ENCODE assay signal across 1 cellular context in the genomic region with DNA sequence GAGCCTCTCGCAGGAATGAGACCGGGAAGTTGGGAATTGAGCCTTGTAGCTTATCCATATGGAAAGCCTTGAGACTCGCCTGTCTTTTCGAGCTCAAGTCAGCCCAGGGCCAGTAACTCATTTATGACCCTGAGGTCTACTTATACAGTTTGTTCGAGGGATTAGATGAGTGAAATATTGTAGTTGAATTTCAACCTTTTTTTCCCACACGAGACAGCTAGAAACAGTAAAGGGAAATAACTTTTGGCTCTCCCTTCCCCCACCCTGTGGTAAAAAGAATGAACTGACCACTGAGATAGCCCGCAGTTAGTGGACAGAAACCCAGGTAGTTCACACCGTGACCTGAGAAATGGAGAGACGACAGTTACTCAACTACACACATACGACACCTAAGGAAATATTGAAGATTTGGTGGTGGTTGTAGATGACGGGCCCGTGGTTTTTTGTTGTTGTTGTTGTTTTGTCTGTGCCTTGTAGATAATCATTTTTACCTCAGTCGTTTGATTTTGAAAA.
TF ChIP-seq lines count a peak whose summit lies in the region.

No MANE protein-coding gene starts in this region.

TF ChIP-seq in HepG2, 621 proteins besides CTCF, POLR2A, EP300 and RAD21 (continued from another document):
- TF ChIP-seq, protein P1, sequence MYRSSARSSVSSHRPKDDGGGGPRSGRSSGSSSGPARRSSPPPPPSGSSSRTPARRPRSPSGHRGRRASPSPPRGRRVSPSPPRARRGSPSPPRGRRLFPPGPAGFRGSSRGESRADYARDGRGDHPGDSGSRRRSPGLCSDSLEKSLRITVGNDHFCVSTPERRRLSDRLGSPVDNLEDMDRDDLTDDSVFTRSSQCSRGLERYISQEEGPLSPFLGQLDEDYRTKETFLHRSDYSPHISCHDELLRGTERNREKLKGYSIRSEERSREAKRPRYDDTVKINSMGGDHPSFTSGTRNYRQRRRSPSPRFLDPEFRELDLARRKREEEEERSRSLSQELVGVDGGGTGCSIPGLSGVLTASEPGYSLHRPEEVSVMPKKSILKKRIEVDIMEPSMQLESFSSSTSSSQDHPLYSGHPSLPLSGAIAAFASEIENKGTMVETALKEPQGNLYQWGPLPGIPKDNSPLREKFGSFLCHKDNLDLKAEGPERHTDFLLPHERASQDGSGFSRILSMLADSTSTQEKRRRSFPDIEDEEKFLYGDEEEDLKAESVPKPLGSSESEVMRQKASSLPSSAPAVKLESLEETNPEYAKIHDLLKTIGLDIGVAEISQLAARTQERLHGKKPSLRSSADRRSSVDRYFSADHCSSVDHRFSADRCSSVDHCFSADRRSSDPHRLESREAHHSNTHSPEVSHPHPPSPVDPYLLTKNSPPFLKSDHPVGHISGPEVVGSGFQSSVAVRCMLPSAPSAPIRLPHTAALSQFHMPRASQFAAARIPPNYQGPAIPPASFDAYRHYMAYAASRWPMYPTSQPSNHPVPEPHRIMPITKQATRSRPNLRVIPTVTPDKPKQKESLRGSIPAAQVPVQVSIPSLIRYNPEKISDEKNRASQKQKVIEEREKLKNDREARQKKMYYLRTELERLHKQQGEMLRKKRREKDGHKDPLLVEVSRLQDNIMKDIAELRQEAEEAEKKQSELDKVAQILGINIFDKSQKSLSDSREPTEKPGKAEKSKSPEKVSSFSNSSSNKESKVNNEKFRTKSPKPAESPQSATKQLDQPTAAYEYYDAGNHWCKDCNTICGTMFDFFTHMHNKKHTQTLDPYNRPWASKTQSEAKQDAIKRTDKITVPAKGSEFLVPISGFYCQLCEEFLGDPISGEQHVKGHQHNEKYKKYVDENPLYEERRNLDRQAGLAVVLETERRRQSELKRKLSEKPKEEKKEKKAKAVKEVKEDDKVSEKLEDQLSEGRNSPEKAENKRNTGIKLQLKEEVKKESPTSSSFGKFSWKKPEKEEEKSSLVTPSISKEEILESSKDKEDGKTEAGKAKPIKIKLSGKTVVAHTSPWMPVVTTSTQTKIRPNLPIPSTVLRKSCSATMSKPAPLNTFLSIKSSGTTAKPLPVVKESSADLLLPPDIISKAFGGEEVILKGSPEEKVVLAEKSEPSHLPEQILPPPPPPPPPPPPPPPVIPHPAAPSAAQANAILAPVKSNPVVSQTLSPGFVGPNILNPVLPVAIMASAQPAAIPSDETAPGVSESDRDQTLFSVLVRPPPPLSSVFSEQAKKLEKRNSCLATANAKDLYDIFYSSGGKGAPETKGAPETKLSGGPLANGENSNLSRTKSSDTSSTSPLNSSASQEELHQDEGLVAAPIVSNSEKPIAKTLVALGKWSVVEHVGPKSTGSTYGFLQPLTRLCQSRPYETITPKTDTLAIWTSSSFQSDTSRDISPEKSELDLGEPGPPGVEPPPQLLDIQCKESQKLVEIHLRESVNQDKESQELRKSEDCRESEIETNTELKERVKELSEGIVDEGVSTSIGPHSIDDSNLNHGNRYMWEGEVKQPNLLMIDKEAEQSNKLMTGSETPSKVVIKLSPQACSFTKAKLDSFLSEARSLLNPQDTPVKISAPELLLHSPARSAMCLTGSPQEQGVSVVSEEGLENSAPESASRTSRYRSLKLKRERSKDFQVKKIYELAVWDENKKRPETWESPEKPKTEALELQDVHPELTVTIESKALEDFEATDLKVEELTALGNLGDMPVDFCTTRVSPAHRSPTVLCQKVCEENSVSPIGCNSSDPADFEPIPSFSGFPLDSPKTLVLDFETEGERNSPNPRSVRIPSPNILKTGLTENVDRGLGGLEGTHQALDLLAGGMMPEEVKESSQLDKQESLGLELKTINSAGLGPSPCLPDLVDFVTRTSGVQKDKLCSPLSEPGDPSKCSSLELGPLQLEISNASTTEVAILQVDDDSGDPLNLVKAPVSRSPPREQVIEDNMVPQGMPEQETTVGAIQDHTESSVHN (CRISPR knock-in tag; IDR thresholded peaks at IDR 0.05) = no peak
- TF ChIP-seq ZNF619 (CRISPR knock-in tag; IDR thresholded peaks at IDR 0.05) (no peak), ZNF761 (CRISPR knock-in tag; conservative IDR thresholded peaks at IDR 0.05) (0 out of 2 replicates have a peak, but pooled peaks have one; percentile 30), ZNF777 (CRISPR knock-in tag; IDR thresholded peaks at IDR 0.05) (no peak), ZNF83 (CRISPR knock-in tag; IDR thresholded peaks at IDR 0.05; ENCODE audit: borderline replicate concordance) (no peak), ZBTB21 (CRISPR knock-in tag; IDR thresholded peaks at IDR 0.05) (no peak), DZIP1 (CRISPR knock-in tag; IDR thresholded peaks at IDR 0.05) (no peak), SRSF4 (IDR thresholded peaks at IDR 0.05; ENCODE audit: low read depth, low read length, poor library complexity, severe bottlenecking) (no peak), ZMAT5 (CRISPR knock-in tag; IDR thresholded peaks at IDR 0.05; ENCODE audit: borderline replicate concordance, low read depth) (no peak), HNRNPLL (IDR thresholded peaks at IDR 0.05; ENCODE audit: low read depth, low read length, poor library complexity, severe bottlenecking) (no peak), SMARCE1 (IDR thresholded peaks at IDR 0.05; ENCODE audit: borderline replicate concordance) (no peak), RBAK (CRISPR knock-in tag; IDR thresholded peaks at IDR 0.05) (no peak), ZNF460 (CRISPR knock-in tag; IDR thresholded peaks at IDR 0.05; ENCODE audit: borderline replicate concordance) (peak; percentile 20; the same call in 1 of the 2 replicates), ZNF816 (CRISPR knock-in tag; IDR thresholded peaks at IDR 0.05; ENCODE audit: borderline replicate concordance) (0 out of 2 replicates have a peak, but pooled peaks have one; percentile 60), KMT2B (CRISPR knock-in tag; IDR thresholded peaks at IDR 0.05) (no peak), CHD4 (IDR thresholded peaks at IDR 0.05; ENCODE audit: borderline replicate concordance, low read length) (no peak), FIP1L1 (IDR thresholded peaks at IDR 0.05; ENCODE audit: borderline replicate concordance, insufficient read depth, low read depth, low read length) (no peak), ZNF296 (CRISPR knock-in tag; conservative IDR thresholded peaks at IDR 0.05) (no peak; the same call in 1 of the 2 replicates), HDAC2 (CRISPR knock-in tag; IDR thresholded peaks at IDR 0.05) (0 out of 2 replicates have a peak, but pooled peaks have one; percentile 20), SMC3 (IDR thresholded peaks at IDR 0.05; ENCODE audit: low read length) (no peak), TOPORS (CRISPR knock-in tag; IDR thresholded peaks at IDR 0.05) (no peak)
- TF ChIP-seq, protein P2, sequence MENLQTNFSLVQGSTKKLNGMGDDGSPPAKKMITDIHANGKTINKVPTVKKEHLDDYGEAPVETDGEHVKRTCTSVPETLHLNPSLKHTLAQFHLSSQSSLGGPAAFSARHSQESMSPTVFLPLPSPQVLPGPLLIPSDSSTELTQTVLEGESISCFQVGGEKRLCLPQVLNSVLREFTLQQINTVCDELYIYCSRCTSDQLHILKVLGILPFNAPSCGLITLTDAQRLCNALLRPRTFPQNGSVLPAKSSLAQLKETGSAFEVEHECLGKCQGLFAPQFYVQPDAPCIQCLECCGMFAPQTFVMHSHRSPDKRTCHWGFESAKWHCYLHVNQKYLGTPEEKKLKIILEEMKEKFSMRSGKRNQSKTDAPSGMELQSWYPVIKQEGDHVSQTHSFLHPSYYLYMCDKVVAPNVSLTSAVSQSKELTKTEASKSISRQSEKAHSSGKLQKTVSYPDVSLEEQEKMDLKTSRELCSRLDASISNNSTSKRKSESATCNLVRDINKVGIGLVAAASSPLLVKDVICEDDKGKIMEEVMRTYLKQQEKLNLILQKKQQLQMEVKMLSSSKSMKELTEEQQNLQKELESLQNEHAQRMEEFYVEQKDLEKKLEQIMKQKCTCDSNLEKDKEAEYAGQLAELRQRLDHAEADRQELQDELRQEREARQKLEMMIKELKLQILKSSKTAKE (CRISPR knock-in tag; IDR thresholded peaks at IDR 0.05; ENCODE audit: borderline replicate concordance) = no peak
- TF ChIP-seq, protein P3, sequence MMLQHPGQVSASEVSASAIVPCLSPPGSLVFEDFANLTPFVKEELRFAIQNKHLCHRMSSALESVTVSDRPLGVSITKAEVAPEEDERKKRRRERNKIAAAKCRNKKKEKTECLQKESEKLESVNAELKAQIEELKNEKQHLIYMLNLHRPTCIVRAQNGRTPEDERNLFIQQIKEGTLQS (CRISPR knock-in tag; IDR thresholded peaks at IDR 0.05) = no peak
- TF ChIP-seq, protein P4, sequence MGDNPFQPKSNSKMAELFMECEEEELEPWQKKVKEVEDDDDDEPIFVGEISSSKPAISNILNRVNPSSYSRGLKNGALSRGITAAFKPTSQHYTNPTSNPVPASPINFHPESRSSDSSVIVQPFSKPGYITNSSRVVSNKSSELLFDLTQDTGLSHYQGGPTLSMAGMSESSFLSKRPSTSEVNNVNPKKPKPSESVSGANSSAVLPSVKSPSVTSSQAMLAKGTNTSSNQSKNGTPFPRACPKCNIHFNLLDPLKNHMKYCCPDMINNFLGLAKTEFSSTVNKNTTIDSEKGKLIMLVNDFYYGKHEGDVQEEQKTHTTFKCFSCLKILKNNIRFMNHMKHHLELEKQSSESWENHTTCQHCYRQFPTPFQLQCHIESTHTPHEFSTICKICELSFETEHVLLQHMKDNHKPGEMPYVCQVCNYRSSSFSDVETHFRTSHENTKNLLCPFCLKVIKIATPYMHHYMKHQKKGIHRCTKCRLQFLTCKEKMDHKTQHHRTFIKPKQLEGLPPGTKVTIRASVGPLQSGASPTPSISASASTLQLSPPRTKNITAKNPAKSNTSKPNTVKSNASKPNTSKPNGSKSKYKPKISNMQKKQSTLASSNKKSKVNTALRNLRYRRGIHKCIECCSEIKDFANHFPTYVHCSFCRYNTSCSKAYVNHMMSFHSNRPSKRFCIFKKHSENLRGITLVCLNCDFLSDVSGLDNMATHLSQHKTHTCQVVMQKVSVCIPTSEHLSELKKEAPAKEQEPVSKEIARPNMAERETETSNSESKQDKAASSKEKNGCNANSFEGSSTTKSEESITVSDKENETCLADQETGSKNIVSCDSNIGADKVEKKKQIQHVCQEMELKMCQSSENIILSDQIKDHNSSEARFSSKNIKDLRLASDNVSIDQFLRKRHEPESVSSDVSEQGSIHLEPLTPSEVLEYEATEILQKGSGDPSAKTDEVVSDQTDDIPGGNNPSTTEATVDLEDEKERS (CRISPR knock-in tag; IDR thresholded peaks at IDR 0.05) = no peak
